In the genomic region with DNA sequence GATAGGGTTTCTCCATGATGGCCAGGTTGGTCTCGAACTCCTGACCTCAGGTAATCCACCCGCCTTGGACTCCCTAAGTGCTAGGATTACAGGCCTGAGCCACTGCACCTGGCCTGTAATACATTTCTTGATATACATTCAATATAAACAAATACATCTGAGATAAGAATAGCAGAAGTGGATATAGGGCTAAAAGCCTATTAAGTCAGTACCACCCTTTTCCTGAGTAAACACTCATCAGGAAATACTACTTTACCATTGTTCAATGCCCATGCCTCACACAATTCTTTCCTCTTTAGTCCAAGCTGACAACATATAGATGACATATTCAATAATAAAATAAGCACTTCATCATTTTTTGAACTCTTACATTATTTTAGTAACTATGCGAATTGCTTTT, we compare ENCODE assay signal across 20 cellular contexts.
DNase-seq lines count a peak whose midpoint lies in the region; ATAC-seq, FAIRE-seq and TF ChIP-seq lines count a peak whose summit lies in the region.
"Had no signal": no experiment of that assay in that cellular context is flagged by ENCODE, and none has a peak within 500 bp of the region (broad histone marks: within the 10 kb centered on the region; RNA-seq: fewer than 3 reads in every experiment).

No MANE protein-coding gene starts in this region.

- DNase-seq in DMS153 (lab: John Stamatoyannopoulos, UW) (peak; percentile 42), DMS153 treated with DMSO at 0.1 percent for 48 hours (lab: John Stamatoyannopoulos, UW; ENCODE audit: unreplicated experiment) (no peak), NCI-H748 treated with DMSO at 0.1 percent for 48 hours (lab: John Stamatoyannopoulos, UW) (peak; percentile 77), endothelial cell of umbilical vein (ENCODE audit: low read depth, low spot score) (peak; percentile 79)
- DNase-seq in activated CD4-positive, alpha-beta T cell treated with anti-CD3 and anti-CD28 coated beads, Interleukin-2, amount 10 ng/mL, durations not matched to agents 7 days and 5 days: no peak
- no peak for DNase-seq in stimulated activated naive CD8-positive, alpha-beta T cell treated with anti-CD3 and anti-CD28 coated beads, Interleukin-15, amount 100 ng/mL, for 72 hours
- DNase-seq in activated naive CD4-positive, alpha-beta T cell (lab: John Stamatoyannopoulos, UW): no peak
- DNase-seq: EL, Kasumi-1, NCI-H187 treated with DMSO at 0.1 percent for 48 hours, NCI-H2171, NCI-H82, RPMI8226, SHP77 treated with DMSO at 0.1 percent for 48 hours had no signal

- H3K4me1 Mint-ChIP-seq in activated CD4-positive, alpha-beta T cell treated with anti-CD3 and anti-CD28 coated beads, Interleukin-2, amount 10 ng/mL, durations not matched to agents 7 days and 5 days: peaks cover 8% of the 10 kb centered on the region
- H3K4me1 Mint-ChIP-seq in stimulated activated naive CD8-positive, alpha-beta T cell treated with anti-CD3 and anti-CD28 coated beads, Interleukin-15, amount 100 ng/mL, for 72 hours: peaks cover 6% of the 10 kb centered on the region

- H3K9me3 Mint-ChIP-seq in activated CD4-positive, alpha-beta T cell treated with anti-CD3 and anti-CD28 coated beads, Interleukin-2, amount 10 ng/mL, durations not matched to agents 7 days and 5 days: no peaks in the 10 kb centered on the region
- no peaks in the 10 kb centered on the region for H3K9me3 Mint-ChIP-seq in stimulated activated naive CD8-positive, alpha-beta T cell treated with anti-CD3 and anti-CD28 coated beads, Interleukin-15, amount 100 ng/mL, for 72 hours
- H3K9me3 Mint-ChIP-seq: CD14-positive monocyte, GM23338 had no signal

- no peak overlapping the region for H3K4me3 Mint-ChIP-seq in activated CD4-positive, alpha-beta T cell treated with anti-CD3 and anti-CD28 coated beads, Interleukin-2, amount 10 ng/mL, durations not matched to agents 7 days and 5 days
- H3K4me3 Mint-ChIP-seq in stimulated activated naive CD8-positive, alpha-beta T cell treated with anti-CD3 and anti-CD28 coated beads, Interleukin-15, amount 100 ng/mL, for 72 hours: no peak overlapping the region
- H3K4me3 Mint-ChIP-seq: CD14-positive monocyte, GM23338 had no signal

- peaks cover 11% of the 10 kb centered on the region for H3K36me3 Mint-ChIP-seq in activated CD4-positive, alpha-beta T cell treated with anti-CD3 and anti-CD28 coated beads, Interleukin-2, amount 10 ng/mL, durations not matched to agents 7 days and 5 days (ENCODE audit: low read depth)

- POLR2A ChIA-PET in HEK293 (lab: Yijun Ruan, JAX): no interaction called here
- POLR2A ChIA-PET in endothelial cell of umbilical vein (lab: Charles Lee): interaction anchor here (1.0 kb wide), 1 partner anchor 27 kb away, joined by 3 read pairs; no protein-coding TSS in a partner anchor
- POLR2A ChIA-PET in activated CD4-positive, alpha-beta T cell treated with anti-CD3 and anti-CD28 coated beads, Interleukin-2, amount 10 ng/mL, durations not matched to agents 7 days and 5 days (lab: Charles Lee): no interaction called here

- H4K20me1 ChIP-seq in endothelial cell of umbilical vein (replicated peaks; ENCODE audit: control insufficient read depth, extremely low read depth, insufficient read depth, low read length): no peaks in the 10 kb centered on the region

- no peak overlapping the region for H3K27ac Mint-ChIP-seq in activated CD4-positive, alpha-beta T cell treated with anti-CD3 and anti-CD28 coated beads, Interleukin-2, amount 10 ng/mL, durations not matched to agents 7 days and 5 days
- no peak overlapping the region for H3K27ac Mint-ChIP-seq in stimulated activated naive CD8-positive, alpha-beta T cell treated with anti-CD3 and anti-CD28 coated beads, Interleukin-15, amount 100 ng/mL, for 72 hours
- H3K27ac Mint-ChIP-seq: CD14-positive monocyte, GM23338 had no signal

- no peaks in the 10 kb centered on the region for H3K27me3 Mint-ChIP-seq in activated CD4-positive, alpha-beta T cell treated with anti-CD3 and anti-CD28 coated beads, Interleukin-2, amount 10 ng/mL, durations not matched to agents 7 days and 5 days
- H3K27me3 Mint-ChIP-seq in stimulated activated naive CD8-positive, alpha-beta T cell treated with anti-CD3 and anti-CD28 coated beads, Interleukin-15, amount 100 ng/mL, for 72 hours: no peaks in the 10 kb centered on the region

- no peak overlapping the region for H2AFZ ChIP-seq in endothelial cell of umbilical vein (ENCODE audit: low read depth, low read length)
- H2AFZ ChIP-seq: GM23338 had no signal

- peak overlapping the region; percentile 57 for H3K4me2 ChIP-seq in endothelial cell of umbilical vein (ENCODE audit: insufficient read depth, low read length)
- H3K4me2 ChIP-seq: GM23338 had no signal

- intact Hi-C loops in endothelial cell of umbilical vein (cut with micrococcal nuclease): loop anchor here (1.0 kb wide), 1 partner anchor 8 kb away; no protein-coding TSS in a partner anchor

- FAIRE-seq in endothelial cell of umbilical vein (lab: Jason Lieb, UNC): peak; percentile 21
- FAIRE-seq: GM12878 had no signal

- H3K9me3 ChIP-seq in HEK293 (ENCODE audit: control insufficient read depth, insufficient read depth, low read depth, low read length): no peaks in the 10 kb centered on the region
- no peaks in the 10 kb centered on the region for H3K9me3 ChIP-seq in endothelial cell of umbilical vein (replicated peaks; ENCODE audit: control insufficient read depth, insufficient read depth, low read length)

- BruUV-seq in endothelial cell of umbilical vein (replicated peaks; lab: Mats Ljungman, UMichigan): no TSS peak

- ATAC-seq in stimulated activated naive CD8-positive, alpha-beta T cell treated with anti-CD3 and anti-CD28 coated beads, Interleukin-15, amount 100 ng/mL, for 72 hours: no peak
- ATAC-seq: GM12878, GM23338, HCT116 had no signal

- TF ChIP-seq CTCF in HEK293 (tag by site-specific recombination; IDR thresholded peaks at IDR 0.05) (no peak), endothelial cell of umbilical vein (IDR thresholded peaks at IDR 0.05; ENCODE audit: extremely low read depth in 1 of 2, insufficient read depth in 1 of 2, low read depth in 1 of 2, low read length in 2 of 2) (no peak)

- no peak for TF ChIP-seq POLR2A in endothelial cell of umbilical vein (IDR thresholded peaks at IDR 0.05; ENCODE audit: low read depth, low read length)

- H3K79me2 ChIP-seq in endothelial cell of umbilical vein (ENCODE audit: control insufficient read depth, insufficient read depth, low read length): peaks cover 13% of the 10 kb centered on the region

- H3K4me3 ChIP-seq in HEK293 (ENCODE audit: low read depth, low read length) (no peak overlapping the region), endothelial cell of umbilical vein (replicated peaks in 1 of 3; ENCODE audit: insufficient read depth in 1 of 3, low read depth in 1 of 3, low read length in 3 of 3) (no peak overlapping the region)
- H3K4me3 ChIP-seq: GM12878, GM23338 had no signal

- H3K27ac ChIP-seq in HEK293 (ENCODE audit: extremely low read depth, low read depth, low read length): no peak overlapping the region
- H3K27ac ChIP-seq in endothelial cell of umbilical vein (ENCODE audit: insufficient read depth, low read depth, low read length): peak overlapping the region; percentile 69
- H3K27ac ChIP-seq: 22Rv1 had no signal

- H3K27me3 ChIP-seq in endothelial cell of umbilical vein (ENCODE audit: control insufficient read depth in 2 of 2, insufficient read depth in 2 of 2, low read length in 2 of 2): no peaks in the 10 kb centered on the region

- H3K4me1 ChIP-seq in HEK293 (ENCODE audit: control insufficient read depth, insufficient read depth, low read length): peaks cover 14% of the 10 kb centered on the region
- peaks cover 66% of the 10 kb centered on the region for H3K4me1 ChIP-seq in endothelial cell of umbilical vein (ENCODE audit: control insufficient read depth, extremely low read depth, insufficient read depth, low read length)

- no peaks in the 10 kb centered on the region for H3K9me1 ChIP-seq in endothelial cell of umbilical vein (replicated peaks; ENCODE audit: control insufficient read depth, extremely low read depth, insufficient read depth, low read length)

- H3K36me3 ChIP-seq in HEK293 (ENCODE audit: control insufficient read depth in 2 of 2, insufficient read depth in 1 of 2, low read length in 2 of 2) (no peaks in the 10 kb centered on the region), endothelial cell of umbilical vein (ENCODE audit: control insufficient read depth in 2 of 2, extremely low read depth in 1 of 2, insufficient read depth in 2 of 2, low read length in 2 of 2) (no peaks in the 10 kb centered on the region)

- dilution Hi-C loops in endothelial cell of umbilical vein (cut with MboI; ENCODE audit: extremely low pct_ligation_motif_present, low sequenced_read_pairs): no loop called here

- no peak overlapping the region for H3K9ac ChIP-seq in endothelial cell of umbilical vein (replicated peaks; ENCODE audit: extremely low read depth, insufficient read depth, low read length)

- CTCF ChIA-PET in HEK293 (lab: Yijun Ruan, JAX) (interaction anchor here (0.7 kb wide), 1 partner anchor 244 kb away, joined by 3 read pairs; no protein-coding TSS in a partner anchor), endothelial cell of umbilical vein (lab: Charles Lee) (interaction anchor here (1.2 to 1.6 kb wide), 3 partner anchors 10 to 101 kb away, joined by 3 to 5 read pairs (median 3); no protein-coding TSS in a partner anchor)
- CTCF ChIA-PET in activated CD4-positive, alpha-beta T cell treated with anti-CD3 and anti-CD28 coated beads, Interleukin-2, amount 10 ng/mL, durations not matched to agents 7 days and 5 days (lab: Charles Lee): no interaction called here

TF ChIP-seq in endothelial cell of umbilical vein, 7 proteins besides CTCF, POLR2A, EP300 and RAD21:
- TF ChIP-seq POLR2AphosphoS5 (IDR thresholded peaks at IDR 0.05; ENCODE audit: insufficient read depth, low read depth, low read length) (peak; percentile 51), JUN (IDR thresholded peaks at IDR 0.05; ENCODE audit: borderline replicate concordance, insufficient read depth, insufficient read length, low read depth) (peak; percentile 29), MAX (IDR thresholded peaks at IDR 0.05; ENCODE audit: insufficient read depth, insufficient read length) (no peak), MYC (IDR thresholded peaks at IDR 0.05; ENCODE audit: low read depth, low read length) (no peak), EZH2 (IDR thresholded peaks at IDR 0.05; ENCODE audit: borderline replicate concordance, low read depth, low read length, severe bottlenecking) (no peak), FOS (IDR thresholded peaks at IDR 0.05; ENCODE audit: borderline replicate concordance, insufficient read depth, low read length) (peak; percentile 47), GATA2 (IDR thresholded peaks at IDR 0.05; ENCODE audit: insufficient read depth, insufficient read length, low read depth, low read length) (peak; percentile 75)

Comparison
In these comparisons a context has a peak if more than half of its experiments do, and no peak if none do; other contexts are left out.
1. DNase-seq: peak in DMS153 (single experiment), NCI-H748 treated with DMSO at 0.1 percent for 48 hours (single experiment) and endothelial cell of umbilical vein (single experiment); none in DMS153 treated with DMSO at 0.1 percent for 48 hours (single experiment), activated CD4-positive, alpha-beta T cell treated with anti-CD3 and anti-CD28 coated beads, Interleukin-2, amount 10 ng/mL, durations not matched to agents 7 days and 5 days (single experiment), stimulated activated naive CD8-positive, alpha-beta T cell treated with anti-CD3 and anti-CD28 coated beads, Interleukin-15, amount 100 ng/mL, for 72 hours (0 of 2) and activated naive CD4-positive, alpha-beta T cell (0 of 4).